ENCODE assay signal across 16 cellular contexts in the genomic region with DNA sequence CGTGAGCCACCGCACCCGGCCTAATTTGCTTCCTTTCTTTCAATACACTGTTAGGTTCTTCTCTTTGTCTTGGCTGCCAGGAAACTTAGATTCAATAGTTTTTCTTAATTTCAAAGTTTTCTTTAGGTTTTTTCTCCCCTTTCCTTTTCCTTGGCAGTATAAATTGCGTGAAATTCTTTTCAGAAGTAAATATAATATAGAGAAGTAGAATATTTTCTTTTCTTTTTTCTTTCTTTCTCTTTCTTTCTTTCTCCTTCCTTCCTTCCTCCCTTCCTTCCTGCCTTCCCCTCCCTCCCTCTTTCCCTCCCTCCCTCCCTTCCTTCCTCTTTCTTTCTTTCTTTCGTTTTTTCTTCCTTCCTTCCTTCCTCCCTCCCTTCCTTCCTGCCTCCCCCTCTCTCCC. TPM values are rescaled to one million over a fixed set of nuclear protein-coding genes. Genes with fewer than 3 reads are reported as not detected.
DNase-seq lines count a peak whose midpoint lies in the region; ATAC-seq, FAIRE-seq and TF ChIP-seq lines count a peak whose summit lies in the region.
"Had no signal": no experiment of that assay in that cellular context is flagged by ENCODE, and none has a peak within 500 bp of the region (broad histone marks: within the 10 kb centered on the region; RNA-seq: fewer than 3 reads in every experiment).

No MANE protein-coding gene starts in this region.

- no peaks in the 10 kb centered on the region for H3K79me1 ChIP-seq in H1 (ENCODE audit: low read depth, low read length)

- no peak overlapping the region for H3K56ac ChIP-seq in H1 (replicated peaks; ENCODE audit: insufficient read length, low read depth, low read length)

- TF ChIP-seq CTCF in CD8-positive, alpha-beta T cell (IDR thresholded peaks at IDR 0.05): no peak
- no peak for TF ChIP-seq CTCF in H1 (IDR thresholded peaks at IDR 0.05; ENCODE audit: control extremely low read depth in 1 of 3, insufficient read depth in 1 of 3, low read depth in 1 of 3, low read length in 3 of 3)
- TF ChIP-seq CTCF in neural progenitor cell (IDR thresholded peaks at IDR 0.05): no peak
- no peak for TF ChIP-seq CTCF in Calu3 (IDR thresholded peaks at IDR 0.05; ENCODE audit: unreplicated experiment)

- H3K79me2 ChIP-seq in H1 (ENCODE audit: control insufficient read depth in 1 of 2, insufficient read depth in 2 of 2, low read length in 2 of 2) (0 out of 4 replicates have a peak, but pooled peaks cover 0 to 3% of the 10 kb centered on the region in 2 experiments), neural progenitor cell (ENCODE audit: low read depth) (no peaks in the 10 kb centered on the region)

- H2BK15ac ChIP-seq in H1 (ENCODE audit: low read length): no peak overlapping the region

- no peaks in the 10 kb centered on the region for H3K9me3 ChIP-seq in CD8-positive, alpha-beta T cell (ENCODE audit: low read length)
- H3K9me3 ChIP-seq in H1 (ENCODE audit: insufficient read depth in 2 of 2, low read depth in 1 of 2, low read length in 1 of 2): no peaks in the 10 kb centered on the region
- no peaks in the 10 kb centered on the region for H3K9me3 ChIP-seq in neural progenitor cell (ENCODE audit: low read depth)
- H3K9me3 ChIP-seq: BE2C had no signal

- H2AFZ ChIP-seq in H1 (ENCODE audit: low read length): no peak overlapping the region
- H2AFZ ChIP-seq in neural progenitor cell (replicated peaks): no peak overlapping the region

- 0 out of 2 replicates have a peak overlapping the region, but pooled peaks have one; percentile 19 for H2BK12ac ChIP-seq in H1 (ENCODE audit: low read depth, low read length)

- peaks cover 15% of the 10 kb centered on the region for H3K4me1 Mint-ChIP-seq in CD8-positive, alpha-beta T cell (ENCODE audit: low read depth)
- H3K4me1 Mint-ChIP-seq in neural progenitor cell (peaks cover 24% of the 10 kb centered on the region), Calu3 (ENCODE audit: low read depth, unreplicated experiment) (peaks cover 21% of the 10 kb centered on the region)

- peak overlapping the region; percentile 6 for H4K5ac ChIP-seq in H1 (ENCODE audit: insufficient read length, low read depth, low read length)

- no peak for TF ChIP-seq RAD21 in H1 (IDR thresholded peaks at IDR 0.05 in 1 of 2, conservative IDR thresholded peaks at IDR 0.05 in 1 of 2; ENCODE audit: low read depth in 2 of 2, low read length in 2 of 2)

- no peak overlapping the region for H4K91ac ChIP-seq in H1 (replicated peaks; ENCODE audit: insufficient read length, low read length)

- H3K4me3 Mint-ChIP-seq in CD8-positive, alpha-beta T cell: peak overlapping the region; percentile 8
- H3K4me3 Mint-ChIP-seq in neural progenitor cell (peak overlapping the region; percentile 91), Calu3 (ENCODE audit: low read depth, unreplicated experiment) (no peak overlapping the region)

- intact Hi-C loops in CD8-positive, alpha-beta T cell (cut with DNase I, micrococcal nuclease): loop anchor here (5.0 to 10.0 kb wide), 6 partner anchors 303 to 1846 kb away; a partner anchor contains a TSS
- intact Hi-C loops in Calu3 (cut with micrococcal nuclease; ENCODE audit: unreplicated experiment): no loop called here

- H3K23me2 ChIP-seq in H1 (ENCODE audit: low read depth, low read length): peaks cover 4% of the 10 kb centered on the region

- H3K4me1 ChIP-seq in CD8-positive, alpha-beta T cell (ENCODE audit: insufficient read depth, low read length): peaks cover 10% of the 10 kb centered on the region
- H3K4me1 ChIP-seq in H1 (replicated peaks in 1 of 4; ENCODE audit: control insufficient read depth in 3 of 4, insufficient read depth in 4 of 4, low read length in 3 of 4) (peaks cover 6 to 20% (median 8%) of the 10 kb centered on the region in 4 experiments), neural progenitor cell (peaks cover 9% of the 10 kb centered on the region)

- peaks cover 29% of the 10 kb centered on the region for H3K27me3 Mint-ChIP-seq in CD8-positive, alpha-beta T cell (ENCODE audit: low read depth)
- peaks cover 6% of the 10 kb centered on the region for H3K27me3 Mint-ChIP-seq in neural progenitor cell (ENCODE audit: insufficient read depth, low read depth)
- H3K27me3 Mint-ChIP-seq in Calu3 (ENCODE audit: unreplicated experiment): peaks cover 75% of the 10 kb centered on the region

- DNase-seq in CD8-positive, alpha-beta T cell: no peak
- DNase-seq in H4 (ENCODE audit: low spot score): peak; percentile 0
- DNase-seq in H1 (ENCODE audit: low read depth in 1 of 2, low spot score in 2 of 2): no peak
- DNase-seq in neural progenitor cell (ENCODE audit: low spot score): no peak
- DNase-seq in Calu3: no peak
- DNase-seq in NCI-H510A (lab: John Stamatoyannopoulos, UW): no peak
- DNase-seq: BE2C, HCEC 1CT, Karpas-422, NCI-H1930, NCI-H2171, NCI-H446 treated with DMSO at 0.1 percent for 48 hours, NCI-H774, PC-9 had no signal

- H2AK5ac ChIP-seq in H1 (ENCODE audit: low read depth, low read length): no peak overlapping the region

- H3K9me3 Mint-ChIP-seq in CD8-positive, alpha-beta T cell: no peaks in the 10 kb centered on the region
- no peaks in the 10 kb centered on the region for H3K9me3 Mint-ChIP-seq in neural progenitor cell
- no peaks in the 10 kb centered on the region for H3K9me3 Mint-ChIP-seq in Calu3 (ENCODE audit: low read depth, unreplicated experiment)

- H3K4me2 ChIP-seq in H1 (ENCODE audit: insufficient read depth in 1 of 2, low read depth in 2 of 2, low read length in 2 of 2): no peak overlapping the region; a peak in 1 of 4 replicates
- H3K4me2 ChIP-seq in neural progenitor cell: no peak overlapping the region

- ATAC-seq in CD8-positive, alpha-beta T cell: no peak
- no peak for ATAC-seq in HG03175 (IDR thresholded peaks at IDR 0.05; ENCODE audit: unreplicated experiment)
- ATAC-seq: HepG2 had no signal

- no peak overlapping the region for H3K23ac ChIP-seq in H1 (ENCODE audit: insufficient read length)

- 71% methylated on average over 5 of the region's 5 CpGs; no CpG with 5 or more reads in 1 of the 2 experiments for WGBS in H1 (ENCODE audit: extremely low coverage in 1 of 2, insufficient coverage in 1 of 2, insufficient read length in 1 of 2, insufficient replicate concordance in 2 of 2, low coverage in 1 of 2, low lambda C conversion rate in 2 of 2, missing lambda C conversion rate in 1 of 2), 2 experiments

- FAIRE-seq in H1 (lab: Jason Lieb, UNC): no peak
- FAIRE-seq: HepG2 had no signal

- H2BK120ac ChIP-seq in H1 (replicated peaks; ENCODE audit: low read depth, low read length): no peak overlapping the region

- H2BK20ac ChIP-seq in H1 (ENCODE audit: low read length): no peak overlapping the region

- CTCF ChIA-PET in CD8-positive, alpha-beta T cell (lab: Charles Lee): interaction anchor here (3.1 kb wide), 1 partner anchor 12 kb away, joined by 26 read pairs; no protein-coding TSS in a partner anchor
- CTCF ChIA-PET in H1 (lab: Charles Lee; ENCODE audit: partially characterized antibody): interaction anchor here (3.4 kb wide), 1 partner anchor 12 kb away, joined by 16 read pairs; no protein-coding TSS in a partner anchor
- CTCF ChIA-PET in Calu3 (lab: Charles Lee): no interaction called here

- no peak overlapping the region for H4K8ac ChIP-seq in H1 (ENCODE audit: extremely low read depth, insufficient read depth, low read length)

- POLR2A ChIA-PET in CD8-positive, alpha-beta T cell (lab: Charles Lee): no interaction called here
- POLR2A ChIA-PET in H1 (lab: Charles Lee; ENCODE audit: partially characterized antibody): interaction anchor here (1.8 kb wide), 1 partner anchor 11 kb away, joined by 4 read pairs; no protein-coding TSS in a partner anchor

- TF ChIP-seq POLR2A in H1 (IDR thresholded peaks at IDR 0.05; ENCODE audit: control extremely low read depth in 1 of 2, low read depth in 2 of 2, low read length in 2 of 2): no peak

- H3K36me3 ChIP-seq in CD8-positive, alpha-beta T cell (ENCODE audit: insufficient read depth, low read length): no peaks in the 10 kb centered on the region
- H3K36me3 ChIP-seq in H1 (ENCODE audit: control insufficient read depth in 2 of 4, insufficient read depth in 4 of 4, low read length in 3 of 4) (no peaks in the 10 kb centered on the region), neural progenitor cell (no peaks in the 10 kb centered on the region)
- H3K36me3 ChIP-seq: BE2C had no signal

- no peak for TF ChIP-seq EP300 in H1 (IDR thresholded peaks at IDR 0.05; ENCODE audit: borderline replicate concordance in 1 of 2, low read depth in 2 of 2, low read length in 2 of 2)

- BruUV-seq in Calu3 (replicated peaks; lab: Mats Ljungman, UMichigan): no TSS peak

- no peak overlapping the region for H3K18ac ChIP-seq in H1 (ENCODE audit: extremely low read depth, low read length)

- H3K27me3 ChIP-seq in CD8-positive, alpha-beta T cell (ENCODE audit: insufficient read depth, low read length): no peaks in the 10 kb centered on the region
- H3K27me3 ChIP-seq in H1 (replicated peaks in 1 of 4; ENCODE audit: control insufficient read depth in 3 of 4, extremely low read depth in 1 of 4, insufficient read depth in 3 of 4, low read length in 3 of 4): no peaks in the 10 kb centered on the region; a peak in 1 of 7 replicates
- peaks cover 12% of the 10 kb centered on the region for H3K27me3 ChIP-seq in neural progenitor cell
- H3K27me3 ChIP-seq: BE2C had no signal

- no peak overlapping the region for H3K14ac ChIP-seq in H1 (ENCODE audit: insufficient read length)

- H3F3A ChIP-seq in neural progenitor cell (ENCODE audit: low read depth): no peaks in the 10 kb centered on the region

- no peaks in the 10 kb centered on the region for H4K20me1 ChIP-seq in H1 (replicated peaks in 1 of 2; ENCODE audit: control insufficient read depth in 1 of 2, insufficient read depth in 2 of 2, low read length in 2 of 2)
- no peaks in the 10 kb centered on the region for H4K20me1 ChIP-seq in neural progenitor cell (ENCODE audit: low read depth)

- H2BK5ac ChIP-seq in H1 (ENCODE audit: low read depth, low read length): no peak overlapping the region

- H3K27ac ChIP-seq in CD8-positive, alpha-beta T cell (ENCODE audit: low read depth, low read length): no peak overlapping the region
- H3K27ac ChIP-seq in H1 (ENCODE audit: low read depth, low read length) (no peak overlapping the region), neural progenitor cell (no peak overlapping the region)
- H3K27ac ChIP-seq: PC-9 had no signal

- H3K36me3 Mint-ChIP-seq in CD8-positive, alpha-beta T cell: peaks cover 2% of the 10 kb centered on the region
- H3K36me3 Mint-ChIP-seq in neural progenitor cell (no peaks in the 10 kb centered on the region), Calu3 (ENCODE audit: insufficient read depth, unreplicated experiment) (peaks cover 13% of the 10 kb centered on the region)

- H3K4ac ChIP-seq in H1 (replicated peaks; ENCODE audit: insufficient read length, low read depth, low read length): no peak overlapping the region

- H3K27ac Mint-ChIP-seq in CD8-positive, alpha-beta T cell: no peak overlapping the region
- H3K27ac Mint-ChIP-seq in neural progenitor cell (no peak overlapping the region), Calu3 (ENCODE audit: unreplicated experiment) (no peak overlapping the region)

- no peak overlapping the region for H3K9ac ChIP-seq in H1 (replicated peaks in 1 of 4; ENCODE audit: extremely low read depth in 1 of 4, low read depth in 3 of 4, low read length in 3 of 4)
- H3K9ac ChIP-seq in neural progenitor cell: no peak overlapping the region

- H3K4me3 ChIP-seq in CD8-positive, alpha-beta T cell (ENCODE audit: low read depth, low read length): no peak overlapping the region
- H3K4me3 ChIP-seq in H1 (ENCODE audit: extremely low read depth in 1 of 4, insufficient read depth in 2 of 4, low read depth in 3 of 4, low read length in 4 of 4) (no peak overlapping the region), neural progenitor cell (no peak overlapping the region)

RNA-seq across cellular contexts. Expression of a gene that starts 1.7 kb away (rescaled TPM):
- total RNA-seq in CD8-positive, alpha-beta T cell: under 1 TPM; 0.42 to 0.71 TPM
- total RNA-seq in H4 (2014; rRNA removed; shearing (Covaris generic)): 0.04 TPM in 1 of 2 replicates, not detected in the other
- 2.4 and 3.6 TPM in 2 replicates for total RNA-seq in H1 (2021; fragmentation: NEBNext Ultra II Directional; extraction: Animal tissue kit (Norgen Biotek cat#: 25700))
- polyA plus RNA-seq in H1 (2011; rRNA removed): 1.5 and 1.6 TPM in 2 replicates
- polyA plus RNA-seq in H1 (2011; cell fraction: cytosol; rRNA removed): 1.7 TPM
- 5.7 TPM for polyA plus RNA-seq in H1 (2011; cell fraction: nucleus; rRNA removed)
- 1.6 to 3.1 TPM (median 2.3 TPM) in 4 replicates for polyA plus RNA-seq in H1 (2012, experiment 1 of 2)
- 0.24 TPM for polyA plus RNA-seq in H1 (2012, experiment 2 of 2)
- polyA plus RNA-seq in H1 (2013, experiment 1 of 2): 1.6 TPM
- polyA plus RNA-seq in H1 (2013, experiment 2 of 2): 1.5 TPM
- 7.8 and 10.1 TPM in 2 replicates for polyA minus RNA-seq in H1 (2011; rRNA and poly(A)+ RNA removed)
- polyA minus RNA-seq in H1 (2011; cell fraction: cytosol; rRNA and poly(A)+ RNA removed): 2.9 TPM
- polyA minus RNA-seq in H1 (2011; cell fraction: nucleus; rRNA and poly(A)+ RNA removed): 17.5 TPM
- total RNA-seq in neural progenitor cell (ENCODE audit: low replicate concordance): 1.1 and 1.4 TPM in 2 replicates
- total RNA-seq in Calu3 (2022): 0.52 and 0.56 TPM in 2 replicates
